9 cellular contexts compared by ENCODE assay signal in genomic region chr19:14160017-14160703, GRCh38. TPM values are rescaled to one million over a fixed set of nuclear protein-coding genes. Genes with fewer than 3 reads are reported as not detected.
DNase-seq lines count a peak whose midpoint lies in the region; FAIRE-seq and TF ChIP-seq lines count a peak whose summit lies in the region.
"Had no signal": no experiment of that assay in that cellular context is flagged by ENCODE, and none has a peak within 500 bp of the region (broad histone marks: within the 10 kb centered on the region; RNA-seq: fewer than 3 reads in every experiment).

No MANE protein-coding gene starts in this region.

- no peaks in the 10 kb centered on the region for H3K9me3 Mint-ChIP-seq in progenitor cell of endocrine pancreas (ENCODE audit: low read depth)

- no peaks in the 10 kb centered on the region for H3K27me3 Mint-ChIP-seq in progenitor cell of endocrine pancreas

- H3K27ac ChIP-seq in WERI-Rb-1 = peak overlapping the region; percentile 35; the same call in 1 of the 2 replicates

- H3K4me3 ChIP-seq in WERI-Rb-1 (ENCODE audit: low read depth, low read length) = no peak overlapping the region

- TF ChIP-seq POLR2A in GM12892 (IDR thresholded peaks at IDR 0.05; ENCODE audit: low read depth, low read length) = no peak

- FAIRE-seq in GM12892 (lab: Jason Lieb, UNC) = no peak

- TF ChIP-seq CTCF in WERI-Rb-1 (IDR thresholded peaks at IDR 0.05; ENCODE audit: low read depth, low read length) = no peak
- TF ChIP-seq CTCF in progenitor cell of endocrine pancreas (IDR thresholded peaks at IDR 0.05; ENCODE audit: unreplicated experiment) = no peak

- no peaks in the 10 kb centered on the region for H3K9me3 ChIP-seq in WERI-Rb-1 (ENCODE audit: severe bottlenecking)

- H3K27ac Mint-ChIP-seq in progenitor cell of endocrine pancreas = peak overlapping the region; percentile 34

- H3K36me3 ChIP-seq in WERI-Rb-1 = peaks cover 63% of the 10 kb centered on the region

- DNase-seq in GM12892 (ENCODE audit: insufficient read length) (peak; percentile 24), WERI-Rb-1 (peak; percentile 44), progenitor cell of endocrine pancreas (ENCODE audit: low spot score, unreplicated experiment) (no peak), HuH-7 (ENCODE audit: low spot score) (no peak), GOT3 (lab: John Stamatoyannopoulos, UW) (no peak)
- DNase-seq: KBM-7, NCI-H1092, NCI-H345, PC-3 had no signal

- H3K27me3 ChIP-seq in WERI-Rb-1 (ENCODE audit: insufficient read depth, low read depth, severe bottlenecking) = no peaks in the 10 kb centered on the region

- H3K4me3 Mint-ChIP-seq in progenitor cell of endocrine pancreas (ENCODE audit: low read depth) = no peak overlapping the region

- H3K4me1 Mint-ChIP-seq in progenitor cell of endocrine pancreas (ENCODE audit: low read depth) = no peaks in the 10 kb centered on the region

- H3K36me3 Mint-ChIP-seq in progenitor cell of endocrine pancreas (ENCODE audit: insufficient read depth) = peaks cover 11% of the 10 kb centered on the region

RNA-seq across cellular contexts. Expression of gene ASF1B, which starts 23.8 kb away (rescaled TPM):
- polyA plus RNA-seq in GM12892 (2012; ENCODE audit: missing spikeins) = 50.2 TPM
- total RNA-seq in progenitor cell of endocrine pancreas = 18.4 TPM in 2 replicates

RNA-seq across cellular contexts. Expression of gene PRKACA, which starts 42.6 kb away (rescaled TPM):
- 35.1 TPM for polyA plus RNA-seq in GM12892 (2012; ENCODE audit: missing spikeins)
- total RNA-seq in progenitor cell of endocrine pancreas = 87.4 and 92.1 TPM in 2 replicates

RNA-seq across cellular contexts. Expression of gene ADGRL1, which starts 45.8 kb away (rescaled TPM):
- polyA plus RNA-seq in GM12892 (2012; ENCODE audit: missing spikeins) = 0.40 TPM
- total RNA-seq in progenitor cell of endocrine pancreas = 54.6 and 55.3 TPM in 2 replicates

Comparison
In these comparisons a context has a peak if more than half of its experiments do, and no peak if none do; other contexts are left out.
1. DNase-seq: peak in GM12892 (single experiment) and WERI-Rb-1 (single experiment); none in progenitor cell of endocrine pancreas (single experiment), HuH-7 (single experiment) and GOT3 (single experiment).